ENCODE assay signal across 2 cellular contexts in genomic region chr1:182093781-182094180, GRCh38.
TF ChIP-seq lines count a peak whose summit lies in the region.

No MANE protein-coding gene starts in this region.

TF ChIP-seq in GM23338, 12 proteins besides CTCF, POLR2A, EP300 and RAD21:
- no peak for TF ChIP-seq POLR2AphosphoS5 (IDR thresholded peaks at IDR 0.05; ENCODE audit: low read depth)
- TF ChIP-seq STAT1 (IDR thresholded peaks at IDR 0.05; ENCODE audit: unreplicated experiment), result no peak
- no peak for TF ChIP-seq ZNF462 (CRISPR knock-in tag; IDR thresholded peaks at IDR 0.05)
- TF ChIP-seq ZNF331 (CRISPR knock-in tag; IDR thresholded peaks at IDR 0.05; ENCODE audit: low read depth), result no peak
- no peak for TF ChIP-seq ZNF114 (CRISPR knock-in tag; IDR thresholded peaks at IDR 0.05)
- no peak for TF ChIP-seq CREB1 (CRISPR knock-in tag; IDR thresholded peaks at IDR 0.05; ENCODE audit: low read depth)
- no peak for TF ChIP-seq REST (IDR thresholded peaks at IDR 0.05; ENCODE audit: unreplicated experiment)
- TF ChIP-seq EZH2phosphoT487 (IDR thresholded peaks at IDR 0.05; ENCODE audit: unreplicated experiment), result no peak
- no peak for TF ChIP-seq NANOG (IDR thresholded peaks at IDR 0.05; ENCODE audit: borderline replicate concordance)
- TF ChIP-seq EZH2 (IDR thresholded peaks at IDR 0.05; ENCODE audit: low read depth, unreplicated experiment), result no peak
- no peak for TF ChIP-seq ETS1 (IDR thresholded peaks at IDR 0.05)
- TF ChIP-seq JUNB (IDR thresholded peaks at IDR 0.05; ENCODE audit: unreplicated experiment), result no peak
TF ChIP-seq in GM23338: peak in this region for 0.

TF ChIP-seq in H1, 55 proteins besides CTCF, POLR2A, EP300 and RAD21:
- no peak for TF ChIP-seq JUN (IDR thresholded peaks at IDR 0.05; ENCODE audit: low read depth, low read length)
- no peak for TF ChIP-seq CHD2 (IDR thresholded peaks at IDR 0.05; ENCODE audit: low read length)
- TF ChIP-seq TBP (IDR thresholded peaks at IDR 0.05; ENCODE audit: low read depth, low read length), result no peak
- no peak for TF ChIP-seq YY1 (IDR thresholded peaks at IDR 0.05; ENCODE audit: low read depth, low read length)
- no peak for TF ChIP-seq E2F6 (IDR thresholded peaks at IDR 0.05)
- no peak for TF ChIP-seq ASH2L (IDR thresholded peaks at IDR 0.05; ENCODE audit: low read length)
- no peak for TF ChIP-seq SUZ12 (IDR thresholded peaks at IDR 0.05; ENCODE audit: low read length)
- no peak for TF ChIP-seq BRCA1 (IDR thresholded peaks at IDR 0.05; ENCODE audit: low read depth, low read length)
- TF ChIP-seq SRF (IDR thresholded peaks at IDR 0.05; ENCODE audit: low read depth, low read length), result no peak
- TF ChIP-seq HDAC6 (IDR thresholded peaks at IDR 0.05; ENCODE audit: low read depth, low read length), result no peak
- no peak for TF ChIP-seq CTBP2 (IDR thresholded peaks at IDR 0.05; ENCODE audit: borderline replicate concordance, insufficient read depth, insufficient read length, low read length)
- no peak for TF ChIP-seq POLR2AphosphoS5 (IDR thresholded peaks at IDR 0.05; ENCODE audit: low read depth, low read length)
- no peak for TF ChIP-seq EGR1 (IDR thresholded peaks at IDR 0.05; ENCODE audit: borderline replicate concordance, low read depth, low read length)
- TF ChIP-seq, protein P1, sequence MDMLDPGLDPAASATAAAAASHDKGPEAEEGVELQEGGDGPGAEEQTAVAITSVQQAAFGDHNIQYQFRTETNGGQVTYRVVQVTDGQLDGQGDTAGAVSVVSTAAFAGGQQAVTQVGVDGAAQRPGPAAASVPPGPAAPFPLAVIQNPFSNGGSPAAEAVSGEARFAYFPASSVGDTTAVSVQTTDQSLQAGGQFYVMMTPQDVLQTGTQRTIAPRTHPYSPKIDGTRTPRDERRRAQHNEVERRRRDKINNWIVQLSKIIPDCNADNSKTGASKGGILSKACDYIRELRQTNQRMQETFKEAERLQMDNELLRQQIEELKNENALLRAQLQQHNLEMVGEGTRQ (IDR thresholded peaks at IDR 0.05; ENCODE audit: low read length), result no peak
- no peak for TF ChIP-seq HDAC2 (IDR thresholded peaks at IDR 0.05; ENCODE audit: borderline replicate concordance in 1 of 2, low read depth in 2 of 2, low read length in 2 of 2)
